ENCODE assay signal across 26 cellular contexts in the genomic region with DNA sequence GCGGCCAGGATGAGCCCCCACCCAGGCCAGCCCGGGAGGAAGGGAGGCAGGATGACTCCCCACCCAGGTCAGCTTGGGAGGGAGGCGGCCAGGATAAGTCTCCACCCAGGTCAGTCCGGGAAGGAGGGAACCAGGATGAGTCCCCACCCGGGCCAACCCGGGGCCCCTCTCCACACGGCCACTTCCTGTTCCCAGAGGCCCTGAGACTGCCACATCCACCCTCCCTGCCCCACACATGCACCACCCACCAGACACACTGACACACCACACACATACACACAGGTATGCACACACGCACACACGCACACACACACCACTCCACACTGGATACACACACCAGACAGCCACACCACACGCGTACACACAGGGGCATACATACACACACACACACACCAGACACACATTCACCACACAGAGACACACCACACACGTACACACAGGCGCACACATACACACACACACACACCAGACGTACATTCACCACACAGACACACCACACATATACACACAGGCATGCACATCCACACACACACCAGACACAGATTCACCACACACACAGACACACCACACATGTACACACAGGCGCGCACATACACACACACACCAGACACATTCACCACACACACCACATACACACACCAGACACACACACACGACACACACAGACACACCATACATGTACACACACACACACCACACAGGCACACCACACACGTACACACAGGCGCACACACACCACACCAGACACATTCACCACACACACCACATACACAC.
DNase-seq lines count a peak whose midpoint lies in the region; ATAC-seq and TF ChIP-seq lines count a peak whose summit lies in the region.
"Had no signal": no experiment of that assay in that cellular context is flagged by ENCODE, and none has a peak within 500 bp of the region (broad histone marks: within the 10 kb centered on the region; RNA-seq: fewer than 3 reads in every experiment).

No MANE protein-coding gene starts in this region.

- CTCF ChIA-PET in activated CD4-positive, alpha-beta memory T cell treated with anti-CD3 and anti-CD28 coated beads, Interleukin-2, amount 10 ng/mL, durations not matched to agents 7 days and 5 days (lab: Charles Lee) = no interaction called here
- CTCF ChIA-PET in activated CD4-positive, alpha-beta memory T cell treated with anti-CD3 and anti-CD28 coated beads for 36 hours (lab: Charles Lee) = no interaction called here

- H3K4me1 ChIP-seq in right cardiac atrium (ENCODE audit: control insufficient read depth, insufficient read depth, low read length) (no peaks in the 10 kb centered on the region), breast epithelium (no peaks in the 10 kb centered on the region)
- H3K4me1 ChIP-seq: A549, body of pancreas, pancreas, right lobe of liver had no signal

- DNase-seq in activated CD4-positive, alpha-beta memory T cell treated with anti-CD3 and anti-CD28 coated beads, Interleukin-2, amount 10 ng/mL, durations not matched to agents 7 days and 5 days = peak; percentile 25
- no peak for DNase-seq in activated CD4-positive, alpha-beta memory T cell treated with anti-CD3 and anti-CD28 coated beads for 36 hours
- no peak for DNase-seq in WERI-Rb-1
- DNase-seq in right cardiac atrium = peak in 2 of 3 donors; percentile 67 to 73
- peak; percentile 10 for DNase-seq in retina
- DNase-seq in breast epithelium (ENCODE audit: low spot score in 2 of 2) = no peak
- DNase-seq: activated CD4-positive, alpha-beta T cell treated with anti-CD3 and anti-CD28 coated beads for 48 hours; activated naive CD8-positive, alpha-beta T cell treated with anti-CD3 and anti-CD28 coated beads, Interleukin-2, amount 10 ng/mL, durations not matched to agents 7 days and 5 days; body of pancreas; COR-L47; effector memory CD8-positive, alpha-beta T cell; EL; esophagus squamous epithelium; H9; NCI-H1694; pancreas; right lobe of liver; SHP77 treated with DMSO at 0.1 percent for 48 hours; T-cell had no signal

- POLR2A ChIA-PET in activated CD4-positive, alpha-beta memory T cell treated with anti-CD3 and anti-CD28 coated beads, Interleukin-2, amount 10 ng/mL, durations not matched to agents 7 days and 5 days (lab: Charles Lee) = no interaction called here
- POLR2A ChIA-PET in activated CD4-positive, alpha-beta memory T cell treated with anti-CD3 and anti-CD28 coated beads for 36 hours (lab: Charles Lee) = no interaction called here

- H3K9me3 Mint-ChIP-seq in activated CD4-positive, alpha-beta memory T cell treated with anti-CD3 and anti-CD28 coated beads, Interleukin-2, amount 10 ng/mL, durations not matched to agents 7 days and 5 days = peaks cover 10% of the 10 kb centered on the region
- H3K9me3 Mint-ChIP-seq in activated CD4-positive, alpha-beta memory T cell treated with anti-CD3 and anti-CD28 coated beads for 36 hours = peaks cover 27% of the 10 kb centered on the region
- H3K9me3 Mint-ChIP-seq: effector memory CD8-positive, alpha-beta T cell; natural killer cell treated with Interleukin-12 subunit alpha and Interleukin-12 subunit beta and Interleukin-15 and Interleukin-18, amount 100 ng/mL, for 72 hours had no signal

- no peak overlapping the region for H3K4me3 Mint-ChIP-seq in activated CD4-positive, alpha-beta memory T cell treated with anti-CD3 and anti-CD28 coated beads, Interleukin-2, amount 10 ng/mL, durations not matched to agents 7 days and 5 days
- H3K4me3 Mint-ChIP-seq in activated CD4-positive, alpha-beta memory T cell treated with anti-CD3 and anti-CD28 coated beads for 36 hours = no peak overlapping the region
- H3K4me3 Mint-ChIP-seq: activated naive CD8-positive, alpha-beta T cell treated with anti-CD3 and anti-CD28 coated beads, Interleukin-2, amount 10 ng/mL, durations not matched to agents 7 days and 5 days; B cell; effector memory CD8-positive, alpha-beta T cell; H9; mesothelial cell of epicardium; natural killer cell treated with Interleukin-12 subunit alpha and Interleukin-12 subunit beta and Interleukin-15 and Interleukin-18, amount 100 ng/mL, for 72 hours; T-cell had no signal

- WGBS in right cardiac atrium = 70% methylated on average over 19 of the region's 19 CpGs

- H3K4me3 ChIP-seq in WERI-Rb-1 (ENCODE audit: low read depth, low read length) = no peak overlapping the region
- H3K4me3 ChIP-seq in right cardiac atrium (ENCODE audit: low read length) = no peak overlapping the region
- H3K4me3 ChIP-seq in breast epithelium = no peak overlapping the region
- H3K4me3 ChIP-seq: A549, body of pancreas, esophagus squamous epithelium, pancreas, right lobe of liver had no signal

- no peak for TF ChIP-seq POLR2A in breast epithelium (IDR thresholded peaks at IDR 0.05)

- intact Hi-C loops in activated CD4-positive, alpha-beta memory T cell treated with anti-CD3 and anti-CD28 coated beads for 36 hours (cut with micrococcal nuclease) = no loop called here
- intact Hi-C loops in right cardiac atrium (cut with DNase I) (no loop called here), breast epithelium (cut with DNase I; ENCODE audit: low total_unique reads) (no loop called here)

- TF ChIP-seq CTCF in WERI-Rb-1 (IDR thresholded peaks at IDR 0.05; ENCODE audit: low read depth, low read length) = no peak
- TF ChIP-seq CTCF in breast epithelium (IDR thresholded peaks at IDR 0.05) = no peak

- H3K36me3 Mint-ChIP-seq in activated CD4-positive, alpha-beta memory T cell treated with anti-CD3 and anti-CD28 coated beads, Interleukin-2, amount 10 ng/mL, durations not matched to agents 7 days and 5 days (ENCODE audit: low read depth) = no peaks in the 10 kb centered on the region
- H3K36me3 Mint-ChIP-seq in activated CD4-positive, alpha-beta memory T cell treated with anti-CD3 and anti-CD28 coated beads for 36 hours = no peaks in the 10 kb centered on the region
- H3K36me3 Mint-ChIP-seq: activated naive CD8-positive, alpha-beta T cell treated with anti-CD3 and anti-CD28 coated beads, Interleukin-2, amount 10 ng/mL, durations not matched to agents 7 days and 5 days; mesothelial cell of epicardium; natural killer cell treated with Interleukin-12 subunit alpha and Interleukin-12 subunit beta and Interleukin-15 and Interleukin-18, amount 100 ng/mL, for 72 hours; T-cell had no signal

- peaks cover 2% of the 10 kb centered on the region for H3K27me3 Mint-ChIP-seq in activated CD4-positive, alpha-beta memory T cell treated with anti-CD3 and anti-CD28 coated beads, Interleukin-2, amount 10 ng/mL, durations not matched to agents 7 days and 5 days
- H3K27me3 Mint-ChIP-seq in activated CD4-positive, alpha-beta memory T cell treated with anti-CD3 and anti-CD28 coated beads for 36 hours = no peaks in the 10 kb centered on the region
- H3K27me3 Mint-ChIP-seq: activated naive CD8-positive, alpha-beta T cell treated with anti-CD3 and anti-CD28 coated beads, Interleukin-2, amount 10 ng/mL, durations not matched to agents 7 days and 5 days; effector memory CD8-positive, alpha-beta T cell; natural killer cell treated with Interleukin-12 subunit alpha and Interleukin-12 subunit beta and Interleukin-15 and Interleukin-18, amount 100 ng/mL, for 72 hours; T-cell had no signal

- peaks cover 4% of the 10 kb centered on the region for H3K4me1 Mint-ChIP-seq in activated CD4-positive, alpha-beta memory T cell treated with anti-CD3 and anti-CD28 coated beads, Interleukin-2, amount 10 ng/mL, durations not matched to agents 7 days and 5 days
- peaks cover 10% of the 10 kb centered on the region for H3K4me1 Mint-ChIP-seq in activated CD4-positive, alpha-beta memory T cell treated with anti-CD3 and anti-CD28 coated beads for 36 hours (ENCODE audit: low read depth)
- H3K4me1 Mint-ChIP-seq: B cell had no signal

- ATAC-seq in right cardiac atrium = peak; percentile 51 to 75
- no peak for ATAC-seq in GM19023 (IDR thresholded peaks at IDR 0.05; ENCODE audit: unreplicated experiment)
- ATAC-seq in GM21825 (IDR thresholded peaks at IDR 0.05; ENCODE audit: unreplicated experiment) = no peak
- ATAC-seq: A549; body of pancreas; effector memory CD8-positive, alpha-beta T cell; natural killer cell treated with Interleukin-12 subunit alpha and Interleukin-12 subunit beta and Interleukin-15 and Interleukin-18, amount 100 ng/mL, for 72 hours; pancreas; T-cell had no signal

- H3K27ac ChIP-seq in WERI-Rb-1 (peak overlapping the region; percentile 14; the same call in 1 of the 2 replicates), right cardiac atrium (ENCODE audit: low read length) (no peak overlapping the region), breast epithelium (no peak overlapping the region)
- H3K27ac ChIP-seq: A549, body of pancreas, esophagus squamous epithelium, KMS-11, pancreas, right lobe of liver had no signal

- H3K9me3 ChIP-seq in WERI-Rb-1 (ENCODE audit: severe bottlenecking) = peaks cover 19% of the 10 kb centered on the region
- H3K9me3 ChIP-seq in right cardiac atrium (ENCODE audit: control insufficient read depth, low read length) = no peaks in the 10 kb centered on the region
- H3K9me3 ChIP-seq in breast epithelium = peaks cover 22 to 27% of the 10 kb centered on the region in 2 donors
- H3K9me3 ChIP-seq: pancreas had no signal

- no peak overlapping the region for H3K27ac Mint-ChIP-seq in activated CD4-positive, alpha-beta memory T cell treated with anti-CD3 and anti-CD28 coated beads, Interleukin-2, amount 10 ng/mL, durations not matched to agents 7 days and 5 days
- H3K27ac Mint-ChIP-seq in activated CD4-positive, alpha-beta memory T cell treated with anti-CD3 and anti-CD28 coated beads for 36 hours = no peak overlapping the region
- H3K27ac Mint-ChIP-seq: activated naive CD8-positive, alpha-beta T cell treated with anti-CD3 and anti-CD28 coated beads, Interleukin-2, amount 10 ng/mL, durations not matched to agents 7 days and 5 days; B cell; effector memory CD8-positive, alpha-beta T cell; H9; mesothelial cell of epicardium; natural killer cell treated with Interleukin-12 subunit alpha and Interleukin-12 subunit beta and Interleukin-15 and Interleukin-18, amount 100 ng/mL, for 72 hours; T-cell had no signal

- H3K27me3 ChIP-seq in WERI-Rb-1 (ENCODE audit: insufficient read depth, low read depth, severe bottlenecking) (no peaks in the 10 kb centered on the region), right cardiac atrium (ENCODE audit: control insufficient read depth, insufficient read depth) (no peaks in the 10 kb centered on the region), breast epithelium (peaks cover 0 to 38% of the 10 kb centered on the region in 2 donors)
- H3K27me3 ChIP-seq: right lobe of liver had no signal

- H3K36me3 ChIP-seq in WERI-Rb-1 = no peaks in the 10 kb centered on the region
- H3K36me3 ChIP-seq in breast epithelium = no peaks in the 10 kb centered on the region
- H3K36me3 ChIP-seq: esophagus squamous epithelium, pancreas, right lobe of liver had no signal

Comparison
In these comparisons a context has a peak if more than half of its experiments do, and no peak if none do; other contexts are left out.
1. DNase-seq: peak in activated CD4-positive, alpha-beta memory T cell treated with anti-CD3 and anti-CD28 coated beads, Interleukin-2, amount 10 ng/mL, durations not matched to agents 7 days and 5 days (single experiment), right cardiac atrium (2 of 3) and retina (single experiment); none in activated CD4-positive, alpha-beta memory T cell treated with anti-CD3 and anti-CD28 coated beads for 36 hours (single experiment), WERI-Rb-1 (single experiment) and breast epithelium (0 of 2).
2. ATAC-seq: peak in right cardiac atrium (2 of 2); none in GM19023 (single experiment) and GM21825 (single experiment).